ENCODE assay signal across 8 cellular contexts in the genomic region with DNA sequence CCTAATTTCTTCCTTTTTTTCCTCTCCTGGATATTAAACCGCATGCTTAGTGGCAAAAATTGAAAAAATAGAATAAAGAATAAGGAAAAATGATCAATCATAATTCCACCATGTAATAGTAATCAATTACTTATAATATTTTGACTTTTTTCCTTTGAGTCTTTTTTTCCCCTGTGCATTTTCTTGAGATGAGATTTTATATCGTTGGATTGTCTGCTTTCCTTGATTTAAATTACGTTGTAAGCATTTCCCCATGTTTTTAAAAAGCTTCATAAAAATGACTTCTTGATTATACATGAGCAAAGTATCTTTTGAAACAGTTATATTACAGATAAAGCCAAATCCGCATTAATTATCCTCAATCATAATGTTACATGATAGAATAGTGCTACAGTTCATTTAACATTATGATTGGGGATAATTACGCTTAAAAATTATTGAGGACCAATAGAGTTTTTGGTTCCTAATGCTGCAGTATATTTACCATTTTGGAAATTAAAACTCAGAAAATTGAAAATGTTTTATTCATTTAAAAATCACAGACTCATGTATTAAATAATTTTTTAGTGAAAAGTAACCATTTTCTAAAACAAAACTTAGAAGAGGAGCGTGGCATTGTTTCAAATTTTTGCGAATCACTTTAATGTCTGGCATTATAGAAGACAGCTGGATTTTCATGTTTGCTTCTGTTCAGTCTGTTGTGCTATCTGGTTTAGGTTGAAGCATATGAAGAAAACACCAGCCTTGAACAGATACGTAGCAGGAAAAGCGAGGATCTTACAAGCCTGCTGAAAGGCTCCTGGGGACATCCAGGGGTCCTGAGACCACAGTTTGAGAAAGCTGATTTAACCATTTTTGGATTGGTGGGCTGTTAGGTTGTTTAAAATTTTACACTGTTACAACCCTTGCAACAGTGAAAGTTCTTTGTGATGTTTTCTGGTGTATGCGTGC. TPM values are rescaled to one million over a fixed set of nuclear protein-coding genes. Genes with fewer than 3 reads are reported as not detected.
A peak's percentile ranks its signal among the peaks of the same experiment; 100 is the strongest.
DNase-seq lines count a peak whose midpoint lies in the region; TF ChIP-seq lines count a peak whose summit lies in the region.

No MANE protein-coding gene starts in this region.

- H3K4me3 ChIP-seq in PC-9 (peak overlapping the region; percentile 83), esophagus squamous epithelium (peak overlapping the region; percentile 71 to 98 (median 76)), prostate gland (peak overlapping the region; percentile 90 to 94)

- no peaks in the 10 kb centered on the region for H3K4me1 ChIP-seq in ES-I3 (ENCODE audit: insufficient read depth, low read length)
- H3K4me1 ChIP-seq in PC-9 (replicated peaks; ENCODE audit: insufficient read depth), result peaks cover 18% of the 10 kb centered on the region
- H3K4me1 ChIP-seq in esophagus squamous epithelium, result peaks cover 4 to 32% (median 25%) of the 10 kb centered on the region in 3 donors
- no peaks in the 10 kb centered on the region for H3K4me1 ChIP-seq in prostate gland (replicated peaks)

- POLR2A ChIA-PET in PC-9 (lab: Charles Lee; ENCODE audit: unreplicated experiment), result interaction anchor here (0.5 kb wide), 1 partner anchor 58 kb away, joined by 3 read pairs; no protein-coding TSS in a partner anchor
- POLR2A ChIA-PET in RWPE1 (lab: Yijun Ruan, JAX; ENCODE audit: low non-redundant PET), result no interaction called here

- H3K9me3 ChIP-seq in ES-I3 (ENCODE audit: control insufficient read depth, insufficient read depth, low read length) (no peaks in the 10 kb centered on the region), PC-9 (ENCODE audit: insufficient read depth, low read depth) (no peaks in the 10 kb centered on the region), esophagus squamous epithelium (no peaks in the 10 kb centered on the region), prostate gland (no peaks in the 10 kb centered on the region)

- intact Hi-C loops in PC-9 (cut with micrococcal nuclease; ENCODE audit: unreplicated experiment) (no loop called here), esophagus squamous epithelium (cut with DNase I) (no loop called here), prostate gland (cut with DNase I) (loop anchor here (5.0 to 10.0 kb wide), 3 partner anchors 78 to 266 kb away; a partner anchor contains a TSS)

- WGBS in esophagus squamous epithelium, 2 donors, result 41 to 46% methylated on average over 10 of the region's 10 CpGs
- WGBS in prostate gland, result 34% methylated on average over 10 of the region's 10 CpGs

- H3K9ac ChIP-seq in ES-I3 (ENCODE audit: low read depth, low read length), result peak overlapping the region; percentile 99

- peak overlapping the region; percentile 92; the same call in 1 of the 2 replicates for H2AFZ ChIP-seq in PC-9

- H3K79me2 ChIP-seq in PC-9 (ENCODE audit: low read depth), result peaks cover 43% of the 10 kb centered on the region

- H4K20me1 ChIP-seq in PC-9 (ENCODE audit: insufficient read depth), result no peaks in the 10 kb centered on the region

- CTCF ChIA-PET in PC-9 (lab: Charles Lee), result no interaction called here
- CTCF ChIA-PET in RWPE1 (lab: Yijun Ruan, JAX), result interaction anchor here (0.6 to 1.2 kb wide), 4 partner anchors 39 to 893 kb away, joined by 3 to 7 read pairs (median 4); no protein-coding TSS in a partner anchor

- no peaks in the 10 kb centered on the region for H3K9me2 ChIP-seq in PC-9 (ENCODE audit: insufficient read depth)

- H3K36me3 ChIP-seq in ES-I3 (ENCODE audit: insufficient read depth, low read length) (no peaks in the 10 kb centered on the region), PC-9 (ENCODE audit: low read depth) (no peaks in the 10 kb centered on the region), esophagus squamous epithelium (peaks cover 0 to 10% (median 0%) of the 10 kb centered on the region in 3 donors), prostate gland (no peaks in the 10 kb centered on the region)

- H3K27ac ChIP-seq in PC-9, result no peak overlapping the region
- H3K27ac ChIP-seq in esophagus squamous epithelium, result peak overlapping the region in 2 of 4 donors; percentile 92 to 97
- peak overlapping the region; percentile 95 to 97 for H3K27ac ChIP-seq in prostate gland
- no peak overlapping the region for H3K27ac ChIP-seq in RWPE1

- no TSS peak for BruUV-seq in PC-9 (replicated peaks; lab: Mats Ljungman, UMichigan)

- H3F3A ChIP-seq in PC-9 (ENCODE audit: insufficient read depth, low read depth), result 0 out of 2 replicates have a peak, but pooled peaks cover 7% of the 10 kb centered on the region

- DNase-seq in PC-9, result no peak
- DNase-seq in esophagus squamous epithelium (lab: John Stamatoyannopoulos, UW), result no peak
- DNase-seq in prostate gland (ENCODE audit: low spot score), result no peak
- no peak for DNase-seq in cerebellum (ENCODE audit: low spot score)
- DNase-seq in RWPE1 (ENCODE audit: low spot score), result no peak
- no peak for DNase-seq in hepatic stellate cell (ENCODE audit: low spot score)
- DNase-seq in AG20443 (ENCODE audit: low spot score), result no peak

- H3K27me3 ChIP-seq in PC-9 (ENCODE audit: insufficient read depth, low read depth) (no peaks in the 10 kb centered on the region), esophagus squamous epithelium (no peaks in the 10 kb centered on the region), prostate gland (replicated peaks; ENCODE audit: insufficient read depth) (no peaks in the 10 kb centered on the region)

- TF ChIP-seq POLR2A in esophagus squamous epithelium (IDR thresholded peaks at IDR 0.05), result no peak
- no peak for TF ChIP-seq POLR2A in prostate gland (IDR thresholded peaks at IDR 0.05)

- H3K4me2 ChIP-seq in PC-9, result peak overlapping the region; percentile 79

- TF ChIP-seq CTCF in PC-9 (conservative IDR thresholded peaks at IDR 0.05) (no peak), esophagus squamous epithelium (IDR thresholded peaks at IDR 0.05) (no peak), prostate gland (IDR thresholded peaks at IDR 0.05) (no peak), RWPE1 (conservative IDR thresholded peaks at IDR 0.05; ENCODE audit: low read depth) (no peak)

RNA-seq across cellular contexts. Expression of a gene that starts 1.4 kb away (rescaled TPM):
- total RNA-seq in PC-9 (2021), result 27.7 and 34.4 TPM in 2 replicates
- total RNA-seq in esophagus squamous epithelium, result 10 to 100 TPM; 12.5 to 27.5 (median 18.2) TPM
- 10 to 100 TPM; 29.4 to 41.1 TPM for total RNA-seq in prostate gland
- 85.2 TPM for total RNA-seq in cerebellum

Comparison
In these comparisons a context has a peak if more than half of its experiments do, and no peak if none do; other contexts are left out.
1. H3K27ac ChIP-seq: peak in prostate gland (2 of 2); none in PC-9 (single experiment) and RWPE1 (single experiment).
2. Peak in every context shown above with its lines, with median percentiles within 50 percentile points of each other: H3K4me3 ChIP-seq.